ENCODE assay signal across 1 cellular context in genomic region chr6:6930223-6930880, GRCh38.
TF ChIP-seq lines count a peak whose summit lies in the region.

No MANE protein-coding gene starts in this region.

TF ChIP-seq in HepG2, 621 proteins besides CTCF, POLR2A, EP300 and RAD21 (continued from another document):
- TF ChIP-seq ZNF275 (CRISPR knock-in tag; IDR thresholded peaks at IDR 0.05; ENCODE audit: borderline replicate concordance) (no peak), ZSCAN22 (CRISPR knock-in tag; IDR thresholded peaks at IDR 0.05) (no peak), NKX3-1 (CRISPR knock-in tag; IDR thresholded peaks at IDR 0.05) (no peak), ZNF768 (CRISPR knock-in tag; IDR thresholded peaks at IDR 0.05) (no peak), GFI1 (CRISPR knock-in tag; IDR thresholded peaks at IDR 0.05; ENCODE audit: borderline replicate concordance) (no peak), SSRP1 (CRISPR knock-in tag; IDR thresholded peaks at IDR 0.05) (no peak)
TF ChIP-seq in HepG2: peak in this region for 0.
